14 cellular contexts compared by ENCODE assay signal in genomic region chr15:30917013-30917412, GRCh38.
"Had no signal": no experiment of that assay in that cellular context is flagged by ENCODE, and none has a peak within 500 bp of the region (broad histone marks: within the 10 kb centered on the region; RNA-seq: fewer than 3 reads in every experiment).

No MANE protein-coding gene starts in this region.

- H3K9me3 ChIP-seq: heart left ventricle, thyroid gland, uterus had no signal

- FAIRE-seq: frontal cortex had no signal

- ATAC-seq: activated CD4-positive, CD25-positive, alpha-beta regulatory T cell treated with anti-CD3 and anti-CD28 coated beads, Interleukin-2, amount 50 U/mL, for 24 hours; sciatic nerve had no signal

- H3K27ac ChIP-seq: brain microvascular endothelial cell, epithelial cell of prostate, heart left ventricle, thyroid gland, uterus had no signal

- H3K4me3 ChIP-seq: heart left ventricle, thyroid gland, uterus had no signal

- DNase-seq: activated CD4-positive, alpha-beta T cell treated with anti-CD3 and anti-CD28 coated beads, Interleukin-2, amount 50 U/mL, for 4 hours; activated effector memory CD4-positive, alpha-beta T cell treated with Interleukin-2 at 50 U/mL for 16 hours; activated T-cell treated with anti-CD3 and anti-CD28 coated beads for 4 hours; amygdala; brain microvascular endothelial cell; heart left ventricle; immature natural killer cell; T1000; thyroid gland; uterus had no signal

- H3K27me3 ChIP-seq: brain microvascular endothelial cell, heart left ventricle, thyroid gland, uterus had no signal

- H3K36me3 ChIP-seq: uterus had no signal

- H3K4me1 ChIP-seq: uterus had no signal
